1 cellular context compared by ENCODE assay signal in the genomic region with DNA sequence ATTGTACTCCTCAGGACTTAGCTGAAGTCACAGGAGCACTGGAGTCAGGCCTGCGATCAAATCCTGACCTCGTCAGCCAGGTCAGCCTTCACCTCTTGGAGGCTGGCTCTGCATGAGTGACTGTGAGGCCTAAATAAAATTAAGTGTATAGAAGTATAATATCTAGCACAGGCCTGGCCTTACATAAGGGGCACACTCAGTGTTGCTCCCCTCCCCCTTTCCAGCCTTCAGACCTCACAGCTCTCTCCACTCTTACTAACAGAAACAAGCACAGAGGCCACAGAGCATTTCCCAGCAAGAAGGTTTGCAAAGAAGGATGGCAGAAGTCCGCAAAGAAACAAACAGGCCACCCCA.
TF ChIP-seq lines count a peak whose summit lies in the region.

No MANE protein-coding gene starts in this region.

TF ChIP-seq in IMR-90, 13 proteins besides CTCF, POLR2A, EP300 and RAD21 (continued from another document):
- TF ChIP-seq, protein P1, sequence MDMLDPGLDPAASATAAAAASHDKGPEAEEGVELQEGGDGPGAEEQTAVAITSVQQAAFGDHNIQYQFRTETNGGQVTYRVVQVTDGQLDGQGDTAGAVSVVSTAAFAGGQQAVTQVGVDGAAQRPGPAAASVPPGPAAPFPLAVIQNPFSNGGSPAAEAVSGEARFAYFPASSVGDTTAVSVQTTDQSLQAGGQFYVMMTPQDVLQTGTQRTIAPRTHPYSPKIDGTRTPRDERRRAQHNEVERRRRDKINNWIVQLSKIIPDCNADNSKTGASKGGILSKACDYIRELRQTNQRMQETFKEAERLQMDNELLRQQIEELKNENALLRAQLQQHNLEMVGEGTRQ (IDR thresholded peaks at IDR 0.05; ENCODE audit: low read depth, low read length), result no peak
- TF ChIP-seq RCOR1 (IDR thresholded peaks at IDR 0.05; ENCODE audit: insufficient replicate concordance, low read length), result no peak
- TF ChIP-seq, protein P2, sequence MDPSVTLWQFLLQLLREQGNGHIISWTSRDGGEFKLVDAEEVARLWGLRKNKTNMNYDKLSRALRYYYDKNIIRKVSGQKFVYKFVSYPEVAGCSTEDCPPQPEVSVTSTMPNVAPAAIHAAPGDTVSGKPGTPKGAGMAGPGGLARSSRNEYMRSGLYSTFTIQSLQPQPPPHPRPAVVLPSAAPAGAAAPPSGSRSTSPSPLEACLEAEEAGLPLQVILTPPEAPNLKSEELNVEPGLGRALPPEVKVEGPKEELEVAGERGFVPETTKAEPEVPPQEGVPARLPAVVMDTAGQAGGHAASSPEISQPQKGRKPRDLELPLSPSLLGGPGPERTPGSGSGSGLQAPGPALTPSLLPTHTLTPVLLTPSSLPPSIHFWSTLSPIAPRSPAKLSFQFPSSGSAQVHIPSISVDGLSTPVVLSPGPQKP (IDR thresholded peaks at IDR 0.05; ENCODE audit: borderline replicate concordance, low read depth, low read length), result no peak
